In genomic region chr15:38688761-38689160, GRCh38 we compare ENCODE assay signal across 10 cellular contexts.
DNase-seq lines count a peak whose midpoint lies in the region; ATAC-seq lines count a peak whose summit lies in the region.
"Had no signal": no experiment of that assay in that cellular context is flagged by ENCODE, and none has a peak within 500 bp of the region (broad histone marks: within the 10 kb centered on the region; RNA-seq: fewer than 3 reads in every experiment).

No MANE protein-coding gene starts in this region.

- no peaks in the 10 kb centered on the region for H3K79me2 ChIP-seq in Karpas-422 (ENCODE audit: low read length)

- no peak overlapping the region for H3K27ac ChIP-seq in Karpas-422 (ENCODE audit: low read length)

- no peaks in the 10 kb centered on the region for H3K9me3 ChIP-seq in Karpas-422 (ENCODE audit: low read length)
- H3K9me3 ChIP-seq: HAP-1 had no signal

- ATAC-seq in HG02870 (IDR thresholded peaks at IDR 0.05; ENCODE audit: unreplicated experiment) = peak; percentile 25
- no peak for ATAC-seq in left cardiac atrium
- no peak for ATAC-seq in HG03175 (IDR thresholded peaks at IDR 0.05; ENCODE audit: unreplicated experiment)

- H3K9me2 ChIP-seq in Karpas-422 (replicated peaks; ENCODE audit: insufficient read depth, low read length) = no peaks in the 10 kb centered on the region

- no peak overlapping the region for H3K4me2 ChIP-seq in Karpas-422 (ENCODE audit: low read depth, low read length, poor library complexity, severe bottlenecking)

- no peak overlapping the region for H3K4me3 ChIP-seq in Karpas-422 (ENCODE audit: low read length)
- H3K4me3 ChIP-seq: HAP-1 had no signal

- H3K9ac ChIP-seq in Karpas-422 (ENCODE audit: low read length) = no peak overlapping the region

- DNase-seq in activated CD4-positive, alpha-beta T cell treated with anti-CD3 and anti-CD28 coated beads for 1 hour = peak; percentile 39
- DNase-seq in stimulated activated CD4-positive, alpha-beta T cell treated with anti-CD3 and anti-CD28 coated beads, TNF-alpha, amount 100 ng/mL, for 24 hours (ENCODE audit: low read depth in 3 of 3) = peak in 2 of 3 experiments; percentile 43 to 65
- DNase-seq in Karpas-422 (no peak), NCI-H187 treated with DMSO at 0.1 percent for 48 hours (lab: John Stamatoyannopoulos, UW) (no peak), left cardiac atrium (no peak)
- DNase-seq: NCI-H1930 had no signal

- no peaks in the 10 kb centered on the region for H3K36me3 ChIP-seq in Karpas-422 (ENCODE audit: insufficient read depth, low read length)
- H3K36me3 ChIP-seq: HAP-1 had no signal

- H3K4me3 Mint-ChIP-seq in activated naive CD4-positive, alpha-beta T cell treated with anti-CD3 and anti-CD28 coated beads, Interleukin-2, amount 50 U/mL, for 24 hours = peak overlapping the region; percentile 15

- intact Hi-C loops in left cardiac atrium (cut with DNase I) = no loop called here

- H2AFZ ChIP-seq in Karpas-422 (ENCODE audit: low read length) = no peak overlapping the region

- H3K27me3 Mint-ChIP-seq in activated naive CD4-positive, alpha-beta T cell treated with anti-CD3 and anti-CD28 coated beads, Interleukin-2, amount 50 U/mL, for 24 hours = no peaks in the 10 kb centered on the region

- H3K4me1 Mint-ChIP-seq in activated naive CD4-positive, alpha-beta T cell treated with anti-CD3 and anti-CD28 coated beads, Interleukin-2, amount 50 U/mL, for 24 hours = peaks cover 82% of the 10 kb centered on the region

- H3K36me3 Mint-ChIP-seq in activated naive CD4-positive, alpha-beta T cell treated with anti-CD3 and anti-CD28 coated beads, Interleukin-2, amount 50 U/mL, for 24 hours = no peaks in the 10 kb centered on the region

- H3K9me3 Mint-ChIP-seq in activated naive CD4-positive, alpha-beta T cell treated with anti-CD3 and anti-CD28 coated beads, Interleukin-2, amount 50 U/mL, for 24 hours = no peaks in the 10 kb centered on the region

- no peaks in the 10 kb centered on the region for H3K27me3 ChIP-seq in Karpas-422 (ENCODE audit: low read length)

- peak overlapping the region; percentile 82 for H3K27ac Mint-ChIP-seq in activated naive CD4-positive, alpha-beta T cell treated with anti-CD3 and anti-CD28 coated beads, Interleukin-2, amount 50 U/mL, for 24 hours

- no peaks in the 10 kb centered on the region for H4K20me1 ChIP-seq in Karpas-422 (ENCODE audit: insufficient read depth, low read depth, low read length)

- H3K4me1 ChIP-seq in Karpas-422 (ENCODE audit: low read length) = peaks cover 23% of the 10 kb centered on the region
- H3K4me1 ChIP-seq: HAP-1 had no signal

Comparison
In these comparisons a context has a peak if more than half of its experiments do, and no peak if none do; other contexts are left out.
1. DNase-seq: peak in activated CD4-positive, alpha-beta T cell treated with anti-CD3 and anti-CD28 coated beads for 1 hour (single experiment) and stimulated activated CD4-positive, alpha-beta T cell treated with anti-CD3 and anti-CD28 coated beads, TNF-alpha, amount 100 ng/mL, for 24 hours (2 of 3); none in Karpas-422 (single experiment), NCI-H187 treated with DMSO at 0.1 percent for 48 hours (single experiment) and left cardiac atrium (single experiment).